In genomic region chr16:6684076-6684673, GRCh38 we compare ENCODE assay signal across 9 cellular contexts.
DNase-seq lines count a peak whose midpoint lies in the region; ATAC-seq and TF ChIP-seq lines count a peak whose summit lies in the region.
"Had no signal": no experiment of that assay in that cellular context is flagged by ENCODE, and none has a peak within 500 bp of the region (broad histone marks: within the 10 kb centered on the region; RNA-seq: fewer than 3 reads in every experiment).

No MANE protein-coding gene starts in this region.

- no peak for ATAC-seq in HG03565 (IDR thresholded peaks at IDR 0.05; ENCODE audit: unreplicated experiment)
- ATAC-seq in GM18858 (IDR thresholded peaks at IDR 0.05; ENCODE audit: unreplicated experiment), result no peak
- no peak for ATAC-seq in GM21381 (IDR thresholded peaks at IDR 0.05; ENCODE audit: unreplicated experiment)

- H3K4me3 Mint-ChIP-seq in nephron progenitor cell, result no peak overlapping the region
- H3K4me3 Mint-ChIP-seq: CD4-positive, CD25-positive, alpha-beta regulatory T cell had no signal

- H3K9me3 Mint-ChIP-seq in nephron progenitor cell, result peaks cover 8% of the 10 kb centered on the region

- peaks cover 14% of the 10 kb centered on the region for H3K27me3 Mint-ChIP-seq in nephron progenitor cell (ENCODE audit: low read depth, poor library complexity)
- H3K27me3 Mint-ChIP-seq: CD4-positive, CD25-positive, alpha-beta regulatory T cell had no signal

- TF ChIP-seq CTCF in brain microvascular endothelial cell (IDR thresholded peaks at IDR 0.05; ENCODE audit: low read depth, low read length, missing control alignments) (peak; percentile 33), nephron progenitor cell (IDR thresholded peaks at IDR 0.05) (peak; percentile 76)

- no peaks in the 10 kb centered on the region for H3K4me1 Mint-ChIP-seq in nephron progenitor cell
- H3K4me1 Mint-ChIP-seq: CD4-positive, CD25-positive, alpha-beta regulatory T cell had no signal

- no peaks in the 10 kb centered on the region for H3K36me3 Mint-ChIP-seq in nephron progenitor cell (ENCODE audit: low read depth)
- H3K36me3 Mint-ChIP-seq: CD4-positive, CD25-positive, alpha-beta regulatory T cell had no signal

- H3K27ac ChIP-seq in brain microvascular endothelial cell, result no peak overlapping the region

- H3K36me3 ChIP-seq in brain microvascular endothelial cell (replicated peaks), result no peaks in the 10 kb centered on the region

- H3K27me3 ChIP-seq in brain microvascular endothelial cell (replicated peaks), result no peaks in the 10 kb centered on the region

- in situ Hi-C loops in brain microvascular endothelial cell (cut with HindIII; ENCODE audit: low pct_ligation_motif_present, low sequenced_read_pairs), result no loop called here

- H3K27ac Mint-ChIP-seq in nephron progenitor cell, result no peak overlapping the region

- DNase-seq in NCI-H510A treated with DMSO at 0.1 percent for 48 hours (lab: John Stamatoyannopoulos, UW) (peak; percentile 4), NCI-H510A (lab: John Stamatoyannopoulos, UW) (no peak), M059J (ENCODE audit: low read depth) (peak; percentile 14), brain microvascular endothelial cell (peak; percentile 7), nephron progenitor cell (peak; percentile 47)

- no peak overlapping the region for H3K4me3 ChIP-seq in brain microvascular endothelial cell (ENCODE audit: low read depth, low read length)
